9 cellular contexts compared by ENCODE assay signal in the genomic region with DNA sequence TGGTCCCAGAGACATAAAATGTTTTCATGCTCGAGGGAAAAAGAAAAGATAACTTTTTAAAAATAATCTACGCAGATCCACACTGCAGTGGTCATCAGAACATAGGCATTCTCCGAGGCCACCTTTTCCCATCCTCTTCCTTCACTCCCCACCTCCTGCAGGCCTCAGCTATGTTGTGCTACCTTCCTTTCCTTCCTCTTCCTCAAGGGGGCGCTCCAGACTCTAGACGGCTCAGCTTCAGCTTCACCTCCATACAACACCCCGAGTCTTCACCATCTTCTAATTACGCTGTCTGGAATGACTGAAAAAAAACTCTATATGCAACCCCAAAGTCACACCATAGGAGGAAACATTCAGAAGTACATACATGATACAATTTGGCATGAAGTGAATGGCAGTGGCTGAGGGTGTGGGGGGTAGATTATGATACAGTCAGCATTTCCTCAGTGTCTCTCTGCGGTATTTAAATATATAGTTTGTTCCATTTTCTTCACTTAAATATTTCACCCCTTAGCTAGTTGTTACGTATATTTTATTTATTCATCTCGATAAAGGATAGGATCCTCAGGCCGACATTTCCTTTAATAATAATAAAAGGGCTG.
A peak's percentile ranks its signal among the peaks of the same experiment; 100 is the strongest.
DNase-seq lines count a peak whose midpoint lies in the region; ATAC-seq, FAIRE-seq and TF ChIP-seq lines count a peak whose summit lies in the region.
"Had no signal": no experiment of that assay in that cellular context is flagged by ENCODE, and none has a peak within 500 bp of the region (broad histone marks: within the 10 kb centered on the region; RNA-seq: fewer than 3 reads in every experiment).

No MANE protein-coding gene starts in this region.

- no peak overlapping the region for H3K4me2 ChIP-seq in SK-N-SH

- no peaks in the 10 kb centered on the region for H3K27me3 ChIP-seq in SK-N-SH (ENCODE audit: insufficient read depth)

- 47% methylated on average over 11 of the region's 11 CpGs for WGBS in SK-N-SH (ENCODE audit: low lambda C conversion rate)

- H4K20me1 ChIP-seq in SK-N-SH (ENCODE audit: insufficient read depth) = no peaks in the 10 kb centered on the region

- CTCF ChIA-PET in SK-N-SH (lab: Yijun Ruan, JAX) = interaction anchor here (0.6 to 2.5 kb wide), 16 partner anchors 10 to 769 kb away, joined by 3 to 20 read pairs (median 4); a partner anchor contains a TSS

- H3K9me2 ChIP-seq in SK-N-SH = no peaks in the 10 kb centered on the region

- POLR2A ChIA-PET in SK-N-SH (lab: Yijun Ruan, JAX) = no interaction called here

- TF ChIP-seq CTCF in SK-N-SH (IDR thresholded peaks at IDR 0.05) = peak; percentile 77

- FAIRE-seq in RCC 7860 (lab: Jason Lieb, UNC) = no peak

- H3K4me3 ChIP-seq in SK-N-SH (ENCODE audit: low read depth in 2 of 2, low read length in 1 of 2) = no peak overlapping the region

- no peak overlapping the region for H3K27ac ChIP-seq in SK-N-SH (ENCODE audit: low read depth in 2 of 2, low read length in 1 of 2)
- H3K27ac ChIP-seq: epithelial cell of prostate had no signal

- H3K9me3 Mint-ChIP-seq in activated naive CD8-positive, alpha-beta T cell treated with anti-CD3 and anti-CD28 coated beads for 36 hours = no peaks in the 10 kb centered on the region

- H3K27ac Mint-ChIP-seq in activated naive CD8-positive, alpha-beta T cell treated with anti-CD3 and anti-CD28 coated beads for 36 hours = no peak overlapping the region

- H3K4me1 ChIP-seq in SK-N-SH (ENCODE audit: control insufficient read depth in 1 of 2, insufficient read depth in 2 of 2, low read depth in 1 of 2, low read length in 1 of 2) = peaks cover 0 to 22% of the 10 kb centered on the region in 2 experiments; a peak in 3 of 4 replicates

- TF ChIP-seq RAD21 in SK-N-SH (IDR thresholded peaks at IDR 0.05; ENCODE audit: low read length) = peak; percentile 77

- H3K4me1 Mint-ChIP-seq in activated naive CD8-positive, alpha-beta T cell treated with anti-CD3 and anti-CD28 coated beads for 36 hours = peaks cover 2% of the 10 kb centered on the region

- no peaks in the 10 kb centered on the region for H3K79me2 ChIP-seq in SK-N-SH (ENCODE audit: insufficient read depth)

- no peaks in the 10 kb centered on the region for H3K36me3 Mint-ChIP-seq in activated naive CD8-positive, alpha-beta T cell treated with anti-CD3 and anti-CD28 coated beads for 36 hours

- H3K36me3 ChIP-seq in SK-N-SH (replicated peaks in 1 of 2; ENCODE audit: control insufficient read depth in 1 of 2, insufficient read depth in 2 of 2, low read length in 1 of 2) = no peaks in the 10 kb centered on the region

- TF ChIP-seq EP300 in SK-N-SH (IDR thresholded peaks at IDR 0.05; ENCODE audit: borderline replicate concordance in 1 of 2, low read depth in 1 of 2, low read length in 1 of 2) = no peak

- no peak overlapping the region for H3K9ac ChIP-seq in SK-N-SH

- peak; percentile 91 for ATAC-seq in GM21619 (IDR thresholded peaks at IDR 0.05; ENCODE audit: unreplicated experiment)

- H3K4me3 Mint-ChIP-seq in activated naive CD8-positive, alpha-beta T cell treated with anti-CD3 and anti-CD28 coated beads for 36 hours = no peak overlapping the region

- peaks cover 19% of the 10 kb centered on the region for H3F3A ChIP-seq in SK-N-SH (replicated peaks; ENCODE audit: insufficient read depth)

- H3K27me3 Mint-ChIP-seq in activated naive CD8-positive, alpha-beta T cell treated with anti-CD3 and anti-CD28 coated beads for 36 hours = peaks cover 5% of the 10 kb centered on the region

- DNase-seq in ELF-1 (ENCODE audit: low read depth, low spot score) (peak; percentile 87), HuH-7.5 (ENCODE audit: low spot score) (peak; percentile 6), SK-N-SH (peak; percentile 23), hypothalamus (lab: John Stamatoyannopoulos, UW) (peak in 35 of 51 donors; percentile 1 to 49 (median 16)), RCC 7860 (ENCODE audit: low spot score) (no peak)
- peak; percentile 50 for DNase-seq in activated naive CD8-positive, alpha-beta T cell treated with anti-CD3 and anti-CD28 coated beads for 36 hours
- peak; percentile 19 to 49 (median 36) for DNase-seq in stimulated activated CD4-positive, alpha-beta T cell treated with anti-CD3 and anti-CD28 coated beads, Interleukin-1b, Interleukin-23, amount 100 ng/mL, for 24 hours (ENCODE audit: low read depth in 4 of 4, low spot score in 1 of 4)

- no peaks in the 10 kb centered on the region for H3K9me3 ChIP-seq in SK-N-SH

- H2AFZ ChIP-seq in SK-N-SH (ENCODE audit: low read depth) = 0 out of 2 replicates have a peak overlapping the region, but pooled peaks have one; percentile 14

TF ChIP-seq in SK-N-SH, 30 proteins besides CTCF, POLR2A, EP300 and RAD21:
- TF ChIP-seq, protein P1, sequence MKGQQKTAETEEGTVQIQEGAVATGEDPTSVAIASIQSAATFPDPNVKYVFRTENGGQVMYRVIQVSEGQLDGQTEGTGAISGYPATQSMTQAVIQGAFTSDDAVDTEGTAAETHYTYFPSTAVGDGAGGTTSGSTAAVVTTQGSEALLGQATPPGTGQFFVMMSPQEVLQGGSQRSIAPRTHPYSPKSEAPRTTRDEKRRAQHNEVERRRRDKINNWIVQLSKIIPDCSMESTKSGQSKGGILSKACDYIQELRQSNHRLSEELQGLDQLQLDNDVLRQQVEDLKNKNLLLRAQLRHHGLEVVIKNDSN (IDR thresholded peaks at IDR 0.05; ENCODE audit: borderline replicate concordance, low read depth) = no peak
- TF ChIP-seq FOXJ3 (CRISPR knock-in tag; IDR thresholded peaks at IDR 0.05) (no peak), SMC3 (IDR thresholded peaks at IDR 0.05; ENCODE audit: low read depth, low read length) (peak; percentile 59), YY1 (IDR thresholded peaks at IDR 0.05; ENCODE audit: low read depth) (0 out of 2 replicates have a peak, but pooled peaks have one; percentile 29)
- TF ChIP-seq, protein P2, sequence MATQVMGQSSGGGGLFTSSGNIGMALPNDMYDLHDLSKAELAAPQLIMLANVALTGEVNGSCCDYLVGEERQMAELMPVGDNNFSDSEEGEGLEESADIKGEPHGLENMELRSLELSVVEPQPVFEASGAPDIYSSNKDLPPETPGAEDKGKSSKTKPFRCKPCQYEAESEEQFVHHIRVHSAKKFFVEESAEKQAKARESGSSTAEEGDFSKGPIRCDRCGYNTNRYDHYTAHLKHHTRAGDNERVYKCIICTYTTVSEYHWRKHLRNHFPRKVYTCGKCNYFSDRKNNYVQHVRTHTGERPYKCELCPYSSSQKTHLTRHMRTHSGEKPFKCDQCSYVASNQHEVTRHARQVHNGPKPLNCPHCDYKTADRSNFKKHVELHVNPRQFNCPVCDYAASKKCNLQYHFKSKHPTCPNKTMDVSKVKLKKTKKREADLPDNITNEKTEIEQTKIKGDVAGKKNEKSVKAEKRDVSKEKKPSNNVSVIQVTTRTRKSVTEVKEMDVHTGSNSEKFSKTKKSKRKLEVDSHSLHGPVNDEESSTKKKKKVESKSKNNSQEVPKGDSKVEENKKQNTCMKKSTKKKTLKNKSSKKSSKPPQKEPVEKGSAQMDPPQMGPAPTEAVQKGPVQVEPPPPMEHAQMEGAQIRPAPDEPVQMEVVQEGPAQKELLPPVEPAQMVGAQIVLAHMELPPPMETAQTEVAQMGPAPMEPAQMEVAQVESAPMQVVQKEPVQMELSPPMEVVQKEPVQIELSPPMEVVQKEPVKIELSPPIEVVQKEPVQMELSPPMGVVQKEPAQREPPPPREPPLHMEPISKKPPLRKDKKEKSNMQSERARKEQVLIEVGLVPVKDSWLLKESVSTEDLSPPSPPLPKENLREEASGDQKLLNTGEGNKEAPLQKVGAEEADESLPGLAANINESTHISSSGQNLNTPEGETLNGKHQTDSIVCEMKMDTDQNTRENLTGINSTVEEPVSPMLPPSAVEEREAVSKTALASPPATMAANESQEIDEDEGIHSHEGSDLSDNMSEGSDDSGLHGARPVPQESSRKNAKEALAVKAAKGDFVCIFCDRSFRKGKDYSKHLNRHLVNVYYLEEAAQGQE (IDR thresholded peaks at IDR 0.05; ENCODE audit: low read depth, low read length) = no peak
- TF ChIP-seq, protein P3, sequence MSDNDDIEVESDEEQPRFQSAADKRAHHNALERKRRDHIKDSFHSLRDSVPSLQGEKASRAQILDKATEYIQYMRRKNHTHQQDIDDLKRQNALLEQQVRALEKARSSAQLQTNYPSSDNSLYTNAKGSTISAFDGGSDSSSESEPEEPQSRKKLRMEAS (IDR thresholded peaks at IDR 0.05; ENCODE audit: low read depth) = no peak
- TF ChIP-seq, protein P4, sequence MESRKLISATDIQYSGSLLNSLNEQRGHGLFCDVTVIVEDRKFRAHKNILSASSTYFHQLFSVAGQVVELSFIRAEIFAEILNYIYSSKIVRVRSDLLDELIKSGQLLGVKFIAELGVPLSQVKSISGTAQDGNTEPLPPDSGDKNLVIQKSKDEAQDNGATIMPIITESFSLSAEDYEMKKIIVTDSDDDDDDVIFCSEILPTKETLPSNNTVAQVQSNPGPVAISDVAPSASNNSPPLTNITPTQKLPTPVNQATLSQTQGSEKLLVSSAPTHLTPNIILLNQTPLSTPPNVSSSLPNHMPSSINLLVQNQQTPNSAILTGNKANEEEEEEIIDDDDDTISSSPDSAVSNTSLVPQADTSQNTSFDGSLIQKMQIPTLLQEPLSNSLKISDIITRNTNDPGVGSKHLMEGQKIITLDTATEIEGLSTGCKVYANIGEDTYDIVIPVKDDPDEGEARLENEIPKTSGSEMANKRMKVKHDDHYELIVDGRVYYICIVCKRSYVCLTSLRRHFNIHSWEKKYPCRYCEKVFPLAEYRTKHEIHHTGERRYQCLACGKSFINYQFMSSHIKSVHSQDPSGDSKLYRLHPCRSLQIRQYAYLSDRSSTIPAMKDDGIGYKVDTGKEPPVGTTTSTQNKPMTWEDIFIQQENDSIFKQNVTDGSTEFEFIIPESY (IDR thresholded peaks at IDR 0.05; ENCODE audit: borderline replicate concordance, low read depth) = no peak
